Comparison of ENCODE assay signal across 24 cellular contexts in genomic region chr15:88849376-88850122, GRCh38. TPM values are rescaled to one million over a fixed set of nuclear protein-coding genes. Genes with fewer than 3 reads are reported as not detected.
A peak's percentile ranks its signal among the peaks of the same experiment; 100 is the strongest.
DNase-seq lines count a peak whose midpoint lies in the region; ATAC-seq and TF ChIP-seq lines count a peak whose summit lies in the region.
"Had no signal": no experiment of that assay in that cellular context is flagged by ENCODE, and none has a peak within 500 bp of the region (broad histone marks: within the 10 kb centered on the region; RNA-seq: fewer than 3 reads in every experiment).

No MANE protein-coding gene starts in this region.

- peak overlapping the region; percentile 47 for H2AK5ac ChIP-seq in neuronal stem cell (ENCODE audit: low read depth, low read length)

- H2AFZ ChIP-seq in neuronal stem cell (ENCODE audit: low read length) (no peak overlapping the region), GM23338 (no peak overlapping the region)

- ATAC-seq in GM23338, result no peak
- ATAC-seq: A549, HCT116, T-cell had no signal

- no peak for TF ChIP-seq CTCF in GM23338 (conservative IDR thresholded peaks at IDR 0.05; ENCODE audit: low read depth in 2 of 2)

- H3K4me1 ChIP-seq in neuronal stem cell (ENCODE audit: control insufficient read depth in 2 of 2, insufficient read depth in 1 of 2, low read depth in 1 of 2, low read length in 2 of 2) (no peaks in the 10 kb centered on the region), GM23338 (ENCODE audit: insufficient read depth) (no peaks in the 10 kb centered on the region)
- H3K4me1 ChIP-seq: A549 had no signal

- H3K9me3 ChIP-seq in neuronal stem cell (replicated peaks in 1 of 2; ENCODE audit: control insufficient read depth in 2 of 2, insufficient read depth in 1 of 2, low read depth in 1 of 2, low read length in 2 of 2), result peaks cover 0 to 2% of the 10 kb centered on the region in 2 donors

- no peak overlapping the region for H3K27ac ChIP-seq in neuronal stem cell (replicated peaks; ENCODE audit: low read length)
- no peak overlapping the region for H3K27ac ChIP-seq in GM23338 (ENCODE audit: low read depth)
- H3K27ac ChIP-seq: A549 had no signal

- H4K20me1 ChIP-seq in GM23338 (replicated peaks; ENCODE audit: insufficient read depth), result no peaks in the 10 kb centered on the region

- H4K91ac ChIP-seq in neuronal stem cell (ENCODE audit: low read depth, low read length, poor library complexity), result peak overlapping the region; percentile 9

- peaks cover 2% of the 10 kb centered on the region; the same call in 2 of the 3 replicates for H3K36me3 Mint-ChIP-seq in GM23338 (ENCODE audit: low read depth)

- H3K27me3 Mint-ChIP-seq in GM23338 (ENCODE audit: insufficient read depth, low read depth, poor library complexity), result peaks cover 1% of the 10 kb centered on the region

- H2BK15ac ChIP-seq in neuronal stem cell (ENCODE audit: low read length), result no peak overlapping the region

- DNase-seq in HEK293T (ENCODE audit: extremely low spot score) (no peak), SK-N-DZ (ENCODE audit: low spot score) (peak; percentile 29), kidney tubule cell (ENCODE audit: low spot score) (peak; percentile 5), neuronal stem cell (ENCODE audit: low spot score) (no peak), RPMI8226 (no peak), GM23338 (ENCODE audit: low spot score) (no peak)
- DNase-seq in activated CD4-positive, alpha-beta T cell treated with anti-CD3 and anti-CD28 coated beads, Interleukin-2, amount 50 U/mL, for 4 hours, result no peak
- DNase-seq: C1 segment of cervical spinal cord; CD4-positive, alpha-beta memory T cell; COR-L47; DMS53; NCI-H1048; NCI-H1417 treated with DMSO at 0.1 percent for 48 hours; NCI-H1694 treated with DMSO at 0.1 percent for 48 hours; NCI-H2081; NCI-H2227 treated with DMSO at 0.1 percent for 48 hours; NCI-H69; SIG-M5; T-cell had no signal

- no peak overlapping the region for H3K18ac ChIP-seq in neuronal stem cell (ENCODE audit: low read length)

- H3K14ac ChIP-seq in neuronal stem cell (ENCODE audit: low read length), result no peak overlapping the region

- POLR2A ChIA-PET in HEK293T (lab: Yijun Ruan, JAX), result no interaction called here

- no peak overlapping the region for H3K4ac ChIP-seq in neuronal stem cell (ENCODE audit: low read length)

- no peaks in the 10 kb centered on the region for H3K36me3 ChIP-seq in neuronal stem cell (replicated peaks in 1 of 2; ENCODE audit: control insufficient read depth in 2 of 2, insufficient read depth in 2 of 2, low read length in 2 of 2)
- no peaks in the 10 kb centered on the region for H3K36me3 ChIP-seq in GM23338 (ENCODE audit: insufficient read depth)

- peaks cover 11% of the 10 kb centered on the region for H3K9me3 Mint-ChIP-seq in GM23338

- CTCF ChIA-PET in HEK293T (lab: Yijun Ruan, JAX), result interaction anchor here (0.7 kb wide), 1 partner anchor 12 kb away, joined by 3 read pairs; no protein-coding TSS in a partner anchor

- no peaks in the 10 kb centered on the region for H3K9me2 ChIP-seq in GM23338 (ENCODE audit: insufficient read depth)

- no peaks in the 10 kb centered on the region for H3K27me3 ChIP-seq in neuronal stem cell (ENCODE audit: control insufficient read depth in 3 of 3, insufficient read depth in 3 of 3, low read depth in 1 of 3, low read length in 3 of 3)
- H3K27me3 ChIP-seq in GM23338 (ENCODE audit: insufficient read depth), result no peaks in the 10 kb centered on the region

- H3K23ac ChIP-seq in neuronal stem cell (ENCODE audit: low read depth, low read length, poor library complexity), result peak overlapping the region; percentile 52

- H3K79me2 ChIP-seq in GM23338 (replicated peaks; ENCODE audit: insufficient read depth), result no peaks in the 10 kb centered on the region

- H3K4me3 ChIP-seq in neuronal stem cell (ENCODE audit: low read length in 2 of 2) (no peak overlapping the region), GM23338 (no peak overlapping the region)
- H3K4me3 ChIP-seq: A549 had no signal

- no CpG with 5 or more reads among the region's 23 CpGs for whole genome bisulfite sequencing in neuronal stem cell (ENCODE audit: extremely low coverage in 2 of 2, insufficient read length in 2 of 2, insufficient replicate concordance in 1 of 2), 2 donors

- no peak overlapping the region for H3K4me3 Mint-ChIP-seq in GM23338
- H3K4me3 Mint-ChIP-seq: CD4-positive, alpha-beta memory T cell; T-cell had no signal

- H3K79me1 ChIP-seq in neuronal stem cell (ENCODE audit: low read depth, low read length), result no peaks in the 10 kb centered on the region

- H3K9ac ChIP-seq in neuronal stem cell (ENCODE audit: low read depth, low read length, poor library complexity), result no peak overlapping the region

- H2BK120ac ChIP-seq in neuronal stem cell (ENCODE audit: low read depth, low read length), result no peak overlapping the region

- H3F3A ChIP-seq in GM23338 (replicated peaks; ENCODE audit: low read depth), result no peaks in the 10 kb centered on the region

- no peak overlapping the region for H2BK12ac ChIP-seq in neuronal stem cell (ENCODE audit: low read length)

- H3K4me1 Mint-ChIP-seq in GM23338, result no peaks in the 10 kb centered on the region
- H3K4me1 Mint-ChIP-seq: CD4-positive, alpha-beta memory T cell had no signal

- no peak overlapping the region for H4K8ac ChIP-seq in neuronal stem cell (ENCODE audit: low read depth, low read length)

- no peak overlapping the region for H3K27ac Mint-ChIP-seq in GM23338
- H3K27ac Mint-ChIP-seq: CD4-positive, alpha-beta memory T cell; T-cell had no signal

- H2BK5ac ChIP-seq in neuronal stem cell (ENCODE audit: low read length), result no peak overlapping the region

- H3K4me2 ChIP-seq in neuronal stem cell (ENCODE audit: insufficient read depth, low read length, poor library complexity, severe bottlenecking) (no peak overlapping the region), GM23338 (no peak overlapping the region)
- H3K4me2 ChIP-seq: A549 had no signal

TF ChIP-seq in HEK293T, 16 proteins besides CTCF, POLR2A, EP300 and RAD21:
- 0 out of 2 replicates have a peak, but pooled peaks have one; percentile 10 for TF ChIP-seq PKNOX1 (IDR thresholded peaks at IDR 0.05)
- no peak for TF ChIP-seq ELF4 (IDR thresholded peaks at IDR 0.05)

TF ChIP-seq in GM23338, 12 proteins besides CTCF, POLR2A, EP300 and RAD21:
- TF ChIP-seq CREB1 (CRISPR knock-in tag; IDR thresholded peaks at IDR 0.05; ENCODE audit: low read depth), result no peak

RNA-seq across cellular contexts. Expression of gene HAPLN3, which starts 45.8 kb away (rescaled TPM):
- polyA plus RNA-seq in SK-N-DZ (2014; cell fraction: cytosol; rRNA removed), result 0.61 and 1.6 TPM in 2 replicates
- polyA plus RNA-seq in SK-N-DZ (2014; cell fraction: nucleus; rRNA removed), result 1.0 and 1.6 TPM in 2 replicates
- polyA plus RNA-seq in neuronal stem cell (2013, experiment 1 of 2), result 14.9 TPM
- polyA plus RNA-seq in neuronal stem cell (2013, experiment 2 of 2), result 14.3 TPM
- total RNA-seq in GM23338 (2014; rRNA removed; shearing (Covaris generic)), result 45.2 and 62.6 TPM in 2 replicates
- polyA plus RNA-seq in GM23338 (2016; fragmentation: Nextera tagmentation; extraction: Ambion mirVana), result 21.4 and 22.7 TPM in 2 replicates

RNA-seq across cellular contexts. Expression of gene ACAN, which starts 46.3 kb away (rescaled TPM):
- polyA plus RNA-seq in SK-N-DZ (2014; cell fraction: cytosol; rRNA removed), result not detected in 2 replicates
- not detected in 2 replicates for polyA plus RNA-seq in SK-N-DZ (2014; cell fraction: nucleus; rRNA removed)
- polyA plus RNA-seq in neuronal stem cell (2013, experiment 1 of 2), result 1.7 TPM
- 1.7 TPM for polyA plus RNA-seq in neuronal stem cell (2013, experiment 2 of 2)
- 4.5 and 4.9 TPM in 2 replicates for total RNA-seq in GM23338 (2014; rRNA removed; shearing (Covaris generic))
- 1.5 and 2.5 TPM in 2 replicates for polyA plus RNA-seq in GM23338 (2016; fragmentation: Nextera tagmentation; extraction: Ambion mirVana)
- total RNA-seq: CD4-positive, alpha-beta memory T cell; Daoy; G401; NCI-H460; T-cell had no signal

Comparison
In these comparisons a context has a peak if more than half of its experiments do, and no peak if none do; other contexts are left out.
1. DNase-seq: peak in SK-N-DZ (single experiment) and kidney tubule cell (single experiment); none in HEK293T (single experiment), neuronal stem cell (single experiment), RPMI8226 (single experiment), activated CD4-positive, alpha-beta T cell treated with anti-CD3 and anti-CD28 coated beads, Interleukin-2, amount 50 U/mL, for 4 hours (0 of 2) and GM23338 (single experiment).